In genomic region chr6:17589402-17590116, GRCh38 we compare ENCODE assay signal across 9 cellular contexts. TPM values are rescaled to one million over a fixed set of nuclear protein-coding genes. Genes with fewer than 3 reads are reported as not detected.
DNase-seq lines count a peak whose midpoint lies in the region; TF ChIP-seq lines count a peak whose summit lies in the region.
"Had no signal": no experiment of that assay in that cellular context is flagged by ENCODE, and none has a peak within 500 bp of the region (broad histone marks: within the 10 kb centered on the region; RNA-seq: fewer than 3 reads in every experiment).

No MANE protein-coding gene starts in this region.

- H3K27ac Mint-ChIP-seq in activated CD4-positive, alpha-beta T cell treated with anti-CD3 and anti-CD28 coated beads, Interleukin-2, amount 10 ng/mL, durations not matched to agents 24 days and 14 days = peak overlapping the region; percentile 14

- peaks cover 17% of the 10 kb centered on the region for H3K4me1 Mint-ChIP-seq in activated CD4-positive, alpha-beta T cell treated with anti-CD3 and anti-CD28 coated beads, Interleukin-2, amount 10 ng/mL, durations not matched to agents 24 days and 14 days
- H3K4me1 Mint-ChIP-seq: neural crest cell had no signal

- intact Hi-C loops in activated CD4-positive, alpha-beta T cell treated with anti-CD3 and anti-CD28 coated beads, Interleukin-2, amount 10 ng/mL, durations not matched to agents 24 days and 14 days (cut with micrococcal nuclease) = loop anchor here (10.0 kb wide), 1 partner anchor 195 kb away; the partner anchor contains the start of gene CAP2

- peak; percentile 65 for DNase-seq in activated CD4-positive, alpha-beta T cell treated with anti-CD3 and anti-CD28 coated beads, Interleukin-2, amount 10 ng/mL, durations not matched to agents 24 days and 14 days
- DNase-seq in activated CD4-positive, alpha-beta T cell treated with anti-CD3 and anti-CD28 coated beads for 1 hour = no peak
- peak; percentile 86 for DNase-seq in HT1080 (ENCODE audit: low read depth)
- DNase-seq in cardiac fibroblast (ENCODE audit: low read depth in 2 of 2) = peak; percentile 68 to 91
- peak; percentile 41 for DNase-seq in pons (ENCODE audit: low spot score)
- DNase-seq in T-helper 2 cell = no peak
- DNase-seq in cerebellar nuclear complex (lab: John Stamatoyannopoulos, UW) = no peak
- no peak for DNase-seq in C1 segment of cervical spinal cord (lab: John Stamatoyannopoulos, UW)

- H3K36me3 Mint-ChIP-seq in activated CD4-positive, alpha-beta T cell treated with anti-CD3 and anti-CD28 coated beads, Interleukin-2, amount 10 ng/mL, durations not matched to agents 24 days and 14 days (ENCODE audit: low read depth) = no peaks in the 10 kb centered on the region

- no peaks in the 10 kb centered on the region for H3K9me3 Mint-ChIP-seq in activated CD4-positive, alpha-beta T cell treated with anti-CD3 and anti-CD28 coated beads, Interleukin-2, amount 10 ng/mL, durations not matched to agents 24 days and 14 days
- H3K9me3 Mint-ChIP-seq: neural crest cell had no signal

- no peak overlapping the region for H3K4me3 Mint-ChIP-seq in activated CD4-positive, alpha-beta T cell treated with anti-CD3 and anti-CD28 coated beads, Interleukin-2, amount 10 ng/mL, durations not matched to agents 24 days and 14 days
- H3K4me3 Mint-ChIP-seq: neural crest cell had no signal

- no peak overlapping the region for H3K4me3 ChIP-seq in cardiac fibroblast (replicated peaks in 1 of 2; ENCODE audit: low read depth in 2 of 2, low read length in 2 of 2)

- TF ChIP-seq CTCF in cardiac fibroblast (IDR thresholded peaks at IDR 0.05; ENCODE audit: low read depth, low read length) = no peak

- no peaks in the 10 kb centered on the region for H3K27me3 Mint-ChIP-seq in activated CD4-positive, alpha-beta T cell treated with anti-CD3 and anti-CD28 coated beads, Interleukin-2, amount 10 ng/mL, durations not matched to agents 24 days and 14 days

RNA-seq across cellular contexts. Expression of gene FAM8A1, which starts 10.5 kb away (rescaled TPM):
- total RNA-seq in activated CD4-positive, alpha-beta T cell treated with anti-CD3 and anti-CD28 coated beads, Interleukin-2, amount 10 ng/mL, durations not matched to agents 24 days and 14 days = 3.7 and 4.0 TPM in 2 replicates
- total RNA-seq in HT1080 (2014; rRNA removed; shearing (Covaris generic)) = 4.8 and 6.0 TPM in 2 replicates
- polyA plus RNA-seq in HT1080 (2015; cell fraction: cytosol; rRNA removed) = 7.2 and 10.8 TPM in 2 replicates
- 8.4 and 11.4 TPM in 2 replicates for polyA plus RNA-seq in HT1080 (2015; cell fraction: nucleus; rRNA removed)

Comparison
In these comparisons a context has a peak if more than half of its experiments do, and no peak if none do; other contexts are left out.
1. DNase-seq: peak in activated CD4-positive, alpha-beta T cell treated with anti-CD3 and anti-CD28 coated beads, Interleukin-2, amount 10 ng/mL, durations not matched to agents 24 days and 14 days (single experiment), HT1080 (single experiment), cardiac fibroblast (2 of 2) and pons (single experiment); none in activated CD4-positive, alpha-beta T cell treated with anti-CD3 and anti-CD28 coated beads for 1 hour (single experiment), T-helper 2 cell (0 of 5), cerebellar nuclear complex (0 of 2) and C1 segment of cervical spinal cord (0 of 14).